In genomic region chr4:26342328-26343040, GRCh38 we compare ENCODE assay signal across 9 cellular contexts. TPM values are rescaled to one million over a fixed set of nuclear protein-coding genes. Genes with fewer than 3 reads are reported as not detected.
A peak's percentile ranks its signal among the peaks of the same experiment; 100 is the strongest.
DNase-seq lines count a peak whose midpoint lies in the region; ATAC-seq and TF ChIP-seq lines count a peak whose summit lies in the region.
"Had no signal": no experiment of that assay in that cellular context is flagged by ENCODE, and none has a peak within 500 bp of the region (broad histone marks: within the 10 kb centered on the region; RNA-seq: fewer than 3 reads in every experiment).

No MANE protein-coding gene starts in this region.

- ATAC-seq in lung (ENCODE audit: insufficient read depth, low FRiP score) (peak; percentile 61), HG03571 (IDR thresholded peaks at IDR 0.05; ENCODE audit: unreplicated experiment) (no peak), HG02884 (IDR thresholded peaks at IDR 0.05; ENCODE audit: unreplicated experiment) (no peak)

- peak overlapping the region in 1 of 2 donors; percentile 18 for H3K27ac ChIP-seq in lung (ENCODE audit: low read depth in 1 of 2, low read length in 1 of 2)

- H3K4me1 Mint-ChIP-seq in HFFc6 (ENCODE audit: low read depth) = peaks cover 64% of the 10 kb centered on the region

- no peak for TF ChIP-seq CTCF in HFFc6 (IDR thresholded peaks at IDR 0.05)
- no peak for TF ChIP-seq CTCF in astrocyte of the spinal cord (IDR thresholded peaks at IDR 0.05; ENCODE audit: low read depth, low read length)
- TF ChIP-seq CTCF in lung (IDR thresholded peaks at IDR 0.05; ENCODE audit: control extremely low read depth, extremely low read depth) = no peak

- no peaks in the 10 kb centered on the region for H3K36me3 ChIP-seq in lung (ENCODE audit: control insufficient read depth in 2 of 2, insufficient read depth in 2 of 2, low read length in 2 of 2)

- in situ Hi-C loops in astrocyte of the spinal cord (cut with HindIII; ENCODE audit: low sequenced_read_pairs) = no loop called here

- H3K4me1 ChIP-seq in lung (ENCODE audit: control insufficient read depth in 2 of 2, insufficient read depth in 2 of 2, low read length in 2 of 2) = peaks cover 3 to 25% of the 10 kb centered on the region in 2 donors

- H3K4me3 ChIP-seq in astrocyte of the spinal cord (ENCODE audit: low read depth, low read length) (no peak overlapping the region), lung (no peak overlapping the region)

- H3K9me3 Mint-ChIP-seq in HFFc6 = no peaks in the 10 kb centered on the region
- H3K9me3 Mint-ChIP-seq: activated naive CD4-positive, alpha-beta T cell treated with anti-CD3 and anti-CD28 coated beads, Interleukin-2, amount 50 U/mL, for 24 hours had no signal

- peak overlapping the region; percentile 57 for H3K27ac Mint-ChIP-seq in HFFc6

- H3K36me3 Mint-ChIP-seq in HFFc6 (ENCODE audit: low read depth) = no peaks in the 10 kb centered on the region

- DNase-seq in AG08396 (ENCODE audit: low spot score) = peak; percentile 82
- DNase-seq in HFFc6 = peak; percentile 86
- peak; percentile 88 for DNase-seq in astrocyte of the spinal cord (ENCODE audit: low read depth, low spot score)
- no peak for DNase-seq in lung (ENCODE audit: low spot score)
- DNase-seq in D341Med (ENCODE audit: low spot score) = no peak
- no peak for DNase-seq in germinal center (ENCODE audit: low spot score)

- H3K27me3 ChIP-seq in lung (ENCODE audit: control insufficient read depth, insufficient read depth) = no peaks in the 10 kb centered on the region

- H3K4me3 Mint-ChIP-seq in HFFc6 = peak overlapping the region; percentile 49
- H3K4me3 Mint-ChIP-seq: activated naive CD4-positive, alpha-beta T cell treated with anti-CD3 and anti-CD28 coated beads, Interleukin-2, amount 50 U/mL, for 24 hours had no signal

- no peaks in the 10 kb centered on the region for H3K9me3 ChIP-seq in lung (ENCODE audit: control insufficient read depth in 2 of 2, insufficient read depth in 1 of 2, low read length in 1 of 2)

- no peaks in the 10 kb centered on the region for H3K27me3 Mint-ChIP-seq in HFFc6 (ENCODE audit: insufficient read depth)
- H3K27me3 Mint-ChIP-seq: activated naive CD4-positive, alpha-beta T cell treated with anti-CD3 and anti-CD28 coated beads, Interleukin-2, amount 50 U/mL, for 24 hours had no signal

- 52 to 57% methylated on average over 3 of the region's 3 CpGs for WGBS in lung, 2 donors

RNA-seq across cellular contexts. Expression of gene RBPJ, which starts 21.7 kb away (rescaled TPM):
- total RNA-seq in HFFc6 (2021; fragmentation: NEBNext Ultra II Directional; extraction: Animal tissue kit (Norgen Biotek cat#: 25700)) = 10 to 100 TPM; 60.9 to 71.7 (median 69.0) TPM
- total RNA-seq in lung = 100 to 1,000 TPM in 1 of 2 donors, 10 to 100 TPM in 1; 78.4 to 130 TPM
- 10 to 100 TPM; 39.1 to 39.5 TPM for polyA plus RNA-seq in lung

Comparison
In these comparisons a context has a peak if more than half of its experiments do, and no peak if none do; other contexts are left out.
1. DNase-seq: peak in AG08396 (single experiment), HFFc6 (single experiment) and astrocyte of the spinal cord (single experiment); none in lung (single experiment), D341Med (single experiment) and germinal center (single experiment).